In the genomic region with DNA sequence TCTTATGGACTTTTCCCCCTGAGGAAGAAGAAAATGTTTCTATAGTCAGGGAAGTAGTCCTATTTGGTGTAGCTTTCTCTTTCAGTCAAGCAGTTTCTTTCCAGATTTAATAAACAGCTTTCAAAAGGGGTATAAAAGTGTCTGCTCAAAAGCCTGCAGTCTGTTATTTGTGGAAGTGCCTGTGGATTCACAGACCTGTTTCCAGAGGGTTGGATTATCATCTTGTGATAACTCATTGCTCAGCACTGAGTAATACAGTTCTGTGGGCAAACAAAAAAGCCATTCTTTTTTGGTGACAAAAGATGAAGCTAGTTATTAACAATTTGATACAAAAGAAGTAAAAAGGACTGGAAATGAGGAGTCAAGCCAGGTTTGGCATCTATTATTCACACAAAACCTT, we compare ENCODE assay signal across 16 cellular contexts.
DNase-seq lines count a peak whose midpoint lies in the region; ATAC-seq and TF ChIP-seq lines count a peak whose summit lies in the region.
"Had no signal": no experiment of that assay in that cellular context is flagged by ENCODE, and none has a peak within 500 bp of the region (broad histone marks: within the 10 kb centered on the region; RNA-seq: fewer than 3 reads in every experiment).

No MANE protein-coding gene starts in this region.

- no peaks in the 10 kb centered on the region for H3K4me1 Mint-ChIP-seq in naive thymus-derived CD4-positive, alpha-beta T cell

- H3K27ac Mint-ChIP-seq in naive thymus-derived CD4-positive, alpha-beta T cell: no peak overlapping the region

- ATAC-seq in GM21515 (IDR thresholded peaks at IDR 0.05; ENCODE audit: unreplicated experiment): no peak
- ATAC-seq in naive thymus-derived CD4-positive, alpha-beta T cell: no peak

- H3K27me3 ChIP-seq in naive thymus-derived CD4-positive, alpha-beta T cell (ENCODE audit: control insufficient read depth in 2 of 2, insufficient read depth in 2 of 2, low read length in 2 of 2): no peaks in the 10 kb centered on the region
- H3K27me3 ChIP-seq: BLaER1 treated with 17β-estradiol and CSF1 and Interleukin-3, amounts not matched to agents 10 nM and 100 nM had no signal

- H3K27me3 Mint-ChIP-seq in naive thymus-derived CD4-positive, alpha-beta T cell: no peaks in the 10 kb centered on the region

- POLR2A ChIA-PET in naive thymus-derived CD4-positive, alpha-beta T cell (lab: Charles Lee): no interaction called here

- CTCF ChIA-PET in naive thymus-derived CD4-positive, alpha-beta T cell (lab: Charles Lee): no interaction called here

- H3K9me3 ChIP-seq in naive thymus-derived CD4-positive, alpha-beta T cell (ENCODE audit: control insufficient read depth in 2 of 3, low read length in 3 of 3): no peaks in the 10 kb centered on the region

- no peak for TF ChIP-seq CTCF in epithelial cell of esophagus (IDR thresholded peaks at IDR 0.05; ENCODE audit: insufficient read depth, low read depth, low read length, missing control alignments)

- peaks cover 0 to 5% (median 0%) of the 10 kb centered on the region in 5 donors for H3K36me3 Mint-ChIP-seq in naive thymus-derived CD4-positive, alpha-beta T cell

- H3K36me3 ChIP-seq in naive thymus-derived CD4-positive, alpha-beta T cell (ENCODE audit: control insufficient read depth in 2 of 3, insufficient read depth in 3 of 3, low read length in 3 of 3): no peaks in the 10 kb centered on the region
- H3K36me3 ChIP-seq: BLaER1 treated with 17β-estradiol and CSF1 and Interleukin-3, amounts not matched to agents 10 nM and 100 nM had no signal

- in situ Hi-C loops in ACHN (cut with HindIII; ENCODE audit: low pct_ligation_motif_present, low pct_unique_long_range_greater_than_20kb, low sequenced_read_pairs): no loop called here

- H3K27ac ChIP-seq in naive thymus-derived CD4-positive, alpha-beta T cell (ENCODE audit: low read depth, low read length): no peak overlapping the region
- H3K27ac ChIP-seq: BLaER1 treated with 17β-estradiol and CSF1 and Interleukin-3, amounts not matched to agents 10 nM and 100 nM; SK-N-MC had no signal

- intact Hi-C loops in naive thymus-derived CD4-positive, alpha-beta T cell (cut with micrococcal nuclease): no loop called here

- H3K4me3 ChIP-seq in epithelial cell of esophagus (ENCODE audit: low read length): no peak overlapping the region
- no peak overlapping the region for H3K4me3 ChIP-seq in naive thymus-derived CD4-positive, alpha-beta T cell (ENCODE audit: low read length)
- H3K4me3 ChIP-seq: BLaER1 treated with 17β-estradiol and CSF1 and Interleukin-3, amounts not matched to agents 10 nM and 100 nM; SK-N-MC had no signal

- no peak overlapping the region for H3K4me3 Mint-ChIP-seq in naive thymus-derived CD4-positive, alpha-beta T cell

- H3K4me1 ChIP-seq in naive thymus-derived CD4-positive, alpha-beta T cell (ENCODE audit: control insufficient read depth in 2 of 2, insufficient read depth in 2 of 2, low read length in 2 of 2): no peaks in the 10 kb centered on the region
- H3K4me1 ChIP-seq: BLaER1 treated with 17β-estradiol and CSF1 and Interleukin-3, amounts not matched to agents 10 nM and 100 nM had no signal

- peak; percentile 38 for DNase-seq in Daoy (ENCODE audit: low read depth)
- peak; percentile 52 to 54 for DNase-seq in NCI-H1930 (lab: John Stamatoyannopoulos, UW)
- DNase-seq in epithelial cell of esophagus (ENCODE audit: low read depth): peak; percentile 48
- DNase-seq in non-pigmented ciliary epithelial cell (ENCODE audit: low read depth): peak; percentile 26
- no peak for DNase-seq in HT-29 (ENCODE audit: low spot score)
- DNase-seq in naive thymus-derived CD4-positive, alpha-beta T cell: no peak
- DNase-seq in ACHN: no peak
- DNase-seq: activated CD8-positive, alpha-beta memory T cell treated with anti-CD3 and anti-CD28 coated beads for 24 hours; activated effector memory CD4-positive, alpha-beta T cell treated with anti-CD3 and anti-CD28 coated beads, Interleukin-2, amount 50 U/mL, for 16 hours; DMS79; effector memory CD4-positive, alpha-beta T cell; NCI-H1092 treated with DMSO at 0.1 percent for 48 hours; stimulated activated naive CD4-positive, alpha-beta T cell had no signal

- peaks cover 0 to 10% (median 4%) of the 10 kb centered on the region in 11 donors for H3K9me3 Mint-ChIP-seq in naive thymus-derived CD4-positive, alpha-beta T cell

Comparison
In these comparisons a context has a peak if more than half of its experiments do, and no peak if none do; other contexts are left out.
1. DNase-seq: peak in Daoy (single experiment), NCI-H1930 (2 of 2), epithelial cell of esophagus (single experiment) and non-pigmented ciliary epithelial cell (single experiment); none in HT-29 (single experiment), naive thymus-derived CD4-positive, alpha-beta T cell (0 of 9) and ACHN (single experiment).